ENCODE assay signal across 1 cellular context in the genomic region with DNA sequence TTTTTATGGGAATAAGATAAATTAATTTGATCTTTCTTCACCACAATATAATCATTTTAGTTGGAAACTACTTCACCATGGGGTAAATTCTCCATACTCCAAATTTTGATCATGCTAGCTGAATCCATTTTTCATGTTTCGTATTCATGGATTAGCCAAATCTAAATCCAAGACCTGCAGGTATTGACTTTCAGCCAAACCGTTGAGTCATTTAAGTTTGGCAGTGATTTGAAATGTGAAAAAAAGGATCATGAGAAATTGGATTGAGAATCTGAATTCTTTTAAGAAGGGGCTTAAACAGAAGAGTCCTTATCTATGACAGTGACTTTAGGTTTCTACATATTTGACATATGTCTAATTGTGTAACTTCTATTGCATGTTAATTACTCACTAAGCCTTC.
TF ChIP-seq lines count a peak whose summit lies in the region.

No MANE protein-coding gene starts in this region.

TF ChIP-seq in HepG2, 621 proteins besides CTCF, POLR2A, EP300 and RAD21:
- no peak for TF ChIP-seq CCDC6 (CRISPR knock-in tag; IDR thresholded peaks at IDR 0.05)
- no peak for TF ChIP-seq ZNF615 (CRISPR knock-in tag; IDR thresholded peaks at IDR 0.05; ENCODE audit: borderline replicate concordance)
- no peak for TF ChIP-seq KAT8 (CRISPR knock-in tag; IDR thresholded peaks at IDR 0.05)
